8 cellular contexts compared by ENCODE assay signal in genomic region chr12:12384601-12385321, GRCh38. TPM values are rescaled to one million over a fixed set of nuclear protein-coding genes. Genes with fewer than 3 reads are reported as not detected.
DNase-seq lines count a peak whose midpoint lies in the region; ATAC-seq and TF ChIP-seq lines count a peak whose summit lies in the region.

No MANE protein-coding gene starts in this region.

- H3K36me3 ChIP-seq in CD8-positive, alpha-beta T cell (ENCODE audit: insufficient read depth, low read length), result no peaks in the 10 kb centered on the region
- H3K36me3 ChIP-seq in gastroesophageal sphincter (no peaks in the 10 kb centered on the region), BE2C (no peaks in the 10 kb centered on the region)

- no peaks in the 10 kb centered on the region for H3K27me3 Mint-ChIP-seq in CD8-positive, alpha-beta T cell (ENCODE audit: low read depth)
- H3K27me3 Mint-ChIP-seq in natural killer cell treated with Interleukin-12 subunit alpha and Interleukin-12 subunit beta and Interleukin-15 and Interleukin-18, amount 100 ng/mL, for 72 hours, result no peaks in the 10 kb centered on the region

- H3K4me1 Mint-ChIP-seq in CD8-positive, alpha-beta T cell (ENCODE audit: low read depth), result peaks cover 56% of the 10 kb centered on the region
- peaks cover 45 to 61% of the 10 kb centered on the region in 2 donors for H3K4me1 Mint-ChIP-seq in natural killer cell treated with Interleukin-12 subunit alpha and Interleukin-12 subunit beta and Interleukin-15 and Interleukin-18, amount 100 ng/mL, for 72 hours (ENCODE audit: low read depth in 2 of 2)

- no peak for TF ChIP-seq EP300 in gastroesophageal sphincter (IDR thresholded peaks at IDR 0.05)

- POLR2A ChIA-PET in CD8-positive, alpha-beta T cell (lab: Charles Lee), result interaction anchor here (0.6 to 2.7 kb wide), 7 partner anchors 21 to 341 kb away, joined by 3 to 16 read pairs (median 5); no protein-coding TSS in a partner anchor

- CTCF ChIA-PET in CD8-positive, alpha-beta T cell (lab: Charles Lee), result interaction anchor here (0.5 to 3.2 kb wide), 7 partner anchors 8 to 352 kb away, joined by 3 to 10 read pairs (median 4); no protein-coding TSS in a partner anchor

- intact Hi-C loops in CD8-positive, alpha-beta T cell (cut with DNase I, micrococcal nuclease), result no loop called here

- H3K27me3 ChIP-seq in CD8-positive, alpha-beta T cell (ENCODE audit: insufficient read depth, low read length), result no peaks in the 10 kb centered on the region
- H3K27me3 ChIP-seq in gastroesophageal sphincter (no peaks in the 10 kb centered on the region), BE2C (no peaks in the 10 kb centered on the region)

- peaks cover 19% of the 10 kb centered on the region for H3K4me1 ChIP-seq in CD8-positive, alpha-beta T cell (ENCODE audit: insufficient read depth, low read length)
- H3K4me1 ChIP-seq in gastroesophageal sphincter (peaks cover 0 to 15% (median 0%) of the 10 kb centered on the region in 3 donors), BE2C (peaks cover 11% of the 10 kb centered on the region)

- DNase-seq in CD8-positive, alpha-beta T cell, result peak in 6 of 7 experiments; percentile 6 to 58 (median 39)
- DNase-seq in MV-4-11 (lab: John Stamatoyannopoulos, UW), result peak; percentile 25
- DNase-seq in brain pericyte (ENCODE audit: low read depth, low spot score), result peak; percentile 46
- DNase-seq in natural killer cell treated with Interleukin-12 subunit alpha and Interleukin-12 subunit beta and Interleukin-15 and Interleukin-18, amount 100 ng/mL, for 72 hours (ENCODE audit: low spot score), result peak; percentile 60
- no peak for DNase-seq in BE2C
- no peak for DNase-seq in foreskin fibroblast

- H3K36me3 Mint-ChIP-seq in CD8-positive, alpha-beta T cell, result peaks cover 39% of the 10 kb centered on the region
- H3K36me3 Mint-ChIP-seq in natural killer cell treated with Interleukin-12 subunit alpha and Interleukin-12 subunit beta and Interleukin-15 and Interleukin-18, amount 100 ng/mL, for 72 hours, result peaks cover 4% of the 10 kb centered on the region

- H3K27ac Mint-ChIP-seq in CD8-positive, alpha-beta T cell, result peak overlapping the region; percentile 89
- peak overlapping the region; percentile 70 to 82 for H3K27ac Mint-ChIP-seq in natural killer cell treated with Interleukin-12 subunit alpha and Interleukin-12 subunit beta and Interleukin-15 and Interleukin-18, amount 100 ng/mL, for 72 hours

- H3K4me3 Mint-ChIP-seq in CD8-positive, alpha-beta T cell, result peak overlapping the region; percentile 49
- peak overlapping the region; percentile 85 for H3K4me3 Mint-ChIP-seq in natural killer cell treated with Interleukin-12 subunit alpha and Interleukin-12 subunit beta and Interleukin-15 and Interleukin-18, amount 100 ng/mL, for 72 hours

- no peak for TF ChIP-seq CTCF in CD8-positive, alpha-beta T cell (IDR thresholded peaks at IDR 0.05)
- TF ChIP-seq CTCF in gastroesophageal sphincter (IDR thresholded peaks at IDR 0.05), result no peak
- no peak for TF ChIP-seq CTCF in BE2C (IDR thresholded peaks at IDR 0.05; ENCODE audit: low read depth, low read length)
- TF ChIP-seq CTCF in foreskin fibroblast (IDR thresholded peaks at IDR 0.05; ENCODE audit: low read depth, low read length), result no peak

- no peak for TF ChIP-seq POLR2A in gastroesophageal sphincter (IDR thresholded peaks at IDR 0.05)

- H3K4me3 ChIP-seq in CD8-positive, alpha-beta T cell (ENCODE audit: low read depth, low read length), result no peak overlapping the region
- H3K4me3 ChIP-seq in gastroesophageal sphincter (no peak overlapping the region), BE2C (ENCODE audit: low read depth, low read length) (no peak overlapping the region), foreskin fibroblast (ENCODE audit: low read depth in 1 of 2, low read length in 2 of 2) (no peak overlapping the region)

- H3K9me3 Mint-ChIP-seq in CD8-positive, alpha-beta T cell, result no peaks in the 10 kb centered on the region
- H3K9me3 Mint-ChIP-seq in natural killer cell treated with Interleukin-12 subunit alpha and Interleukin-12 subunit beta and Interleukin-15 and Interleukin-18, amount 100 ng/mL, for 72 hours, result no peaks in the 10 kb centered on the region

- 70% methylated on average over 6 of the region's 6 CpGs; no CpG with 5 or more reads in 1 of the 2 donors for WGBS in gastroesophageal sphincter (ENCODE audit: low coverage in 1 of 2), 2 donors

- peak; percentile 43 for ATAC-seq in CD8-positive, alpha-beta T cell
- ATAC-seq in natural killer cell treated with Interleukin-12 subunit alpha and Interleukin-12 subunit beta and Interleukin-15 and Interleukin-18, amount 100 ng/mL, for 72 hours, result peak; percentile 78 to 93
- ATAC-seq in gastroesophageal sphincter, result no peak
- ATAC-seq in GM18502 (IDR thresholded peaks at IDR 0.05; ENCODE audit: poor library complexity, unreplicated experiment), result no peak

- H3K27ac ChIP-seq in CD8-positive, alpha-beta T cell (ENCODE audit: low read depth, low read length), result peak overlapping the region; percentile 26
- H3K27ac ChIP-seq in gastroesophageal sphincter, result no peak overlapping the region

- no peaks in the 10 kb centered on the region for H3K9me3 ChIP-seq in CD8-positive, alpha-beta T cell (ENCODE audit: low read length)
- H3K9me3 ChIP-seq in gastroesophageal sphincter (no peaks in the 10 kb centered on the region), BE2C (no peaks in the 10 kb centered on the region)

RNA-seq across cellular contexts. Expression of gene BORCS5, which starts 27.9 kb away (rescaled TPM):
- 10 to 100 TPM; 33.8 to 38.8 TPM for total RNA-seq in CD8-positive, alpha-beta T cell
- 10 to 100 TPM; 19.7 to 26.9 TPM for total RNA-seq in natural killer cell treated with Interleukin-12 subunit alpha and Interleukin-12 subunit beta and Interleukin-15 and Interleukin-18, amount 100 ng/mL, for 72 hours
- 10 to 100 TPM; 10.5 to 29.1 (median 19.0) TPM for total RNA-seq in gastroesophageal sphincter
- 11.9 TPM for polyA plus RNA-seq in BE2C (2012; ENCODE audit: insufficient read depth, insufficient read length, low read depth)

RNA-seq across cellular contexts. Expression of gene MANSC1, which starts 34.7 kb away (rescaled TPM):
- not detected for total RNA-seq in CD8-positive, alpha-beta T cell
- 1 to 10 TPM in 1 of 2 donors, under 1 TPM in 1; 0.50 to 1.1 TPM for total RNA-seq in natural killer cell treated with Interleukin-12 subunit alpha and Interleukin-12 subunit beta and Interleukin-15 and Interleukin-18, amount 100 ng/mL, for 72 hours
- 10 to 100 TPM; 11.0 to 31.2 (median 22.1) TPM for total RNA-seq in gastroesophageal sphincter
- 11.1 TPM for polyA plus RNA-seq in BE2C (2012; ENCODE audit: insufficient read depth, insufficient read length, low read depth)

Comparison
In these comparisons a context has a peak if more than half of its experiments do, and no peak if none do; other contexts are left out.
1. ATAC-seq: peak in CD8-positive, alpha-beta T cell (single experiment) and natural killer cell treated with Interleukin-12 subunit alpha and Interleukin-12 subunit beta and Interleukin-15 and Interleukin-18, amount 100 ng/mL, for 72 hours (2 of 2); none in gastroesophageal sphincter (single experiment) and GM18502 (single experiment).
2. DNase-seq: peak in CD8-positive, alpha-beta T cell (6 of 7), MV-4-11 (single experiment), brain pericyte (single experiment) and natural killer cell treated with Interleukin-12 subunit alpha and Interleukin-12 subunit beta and Interleukin-15 and Interleukin-18, amount 100 ng/mL, for 72 hours (single experiment); none in BE2C (single experiment) and foreskin fibroblast (0 of 2).
3. RNA of gene MANSC1, which starts 34.7 kb away (total RNA-seq): 11.0 to 31.2 TPM in gastroesophageal sphincter; 0.50 to 1.1 TPM in natural killer cell treated with Interleukin-12 subunit alpha and Interleukin-12 subunit beta and Interleukin-15 and Interleukin-18, amount 100 ng/mL, for 72 hours and not detected in CD8-positive, alpha-beta T cell; every median in the first group is over 4 times any median in the second.